Comparison of ENCODE assay signal across 9 cellular contexts in the genomic region with DNA sequence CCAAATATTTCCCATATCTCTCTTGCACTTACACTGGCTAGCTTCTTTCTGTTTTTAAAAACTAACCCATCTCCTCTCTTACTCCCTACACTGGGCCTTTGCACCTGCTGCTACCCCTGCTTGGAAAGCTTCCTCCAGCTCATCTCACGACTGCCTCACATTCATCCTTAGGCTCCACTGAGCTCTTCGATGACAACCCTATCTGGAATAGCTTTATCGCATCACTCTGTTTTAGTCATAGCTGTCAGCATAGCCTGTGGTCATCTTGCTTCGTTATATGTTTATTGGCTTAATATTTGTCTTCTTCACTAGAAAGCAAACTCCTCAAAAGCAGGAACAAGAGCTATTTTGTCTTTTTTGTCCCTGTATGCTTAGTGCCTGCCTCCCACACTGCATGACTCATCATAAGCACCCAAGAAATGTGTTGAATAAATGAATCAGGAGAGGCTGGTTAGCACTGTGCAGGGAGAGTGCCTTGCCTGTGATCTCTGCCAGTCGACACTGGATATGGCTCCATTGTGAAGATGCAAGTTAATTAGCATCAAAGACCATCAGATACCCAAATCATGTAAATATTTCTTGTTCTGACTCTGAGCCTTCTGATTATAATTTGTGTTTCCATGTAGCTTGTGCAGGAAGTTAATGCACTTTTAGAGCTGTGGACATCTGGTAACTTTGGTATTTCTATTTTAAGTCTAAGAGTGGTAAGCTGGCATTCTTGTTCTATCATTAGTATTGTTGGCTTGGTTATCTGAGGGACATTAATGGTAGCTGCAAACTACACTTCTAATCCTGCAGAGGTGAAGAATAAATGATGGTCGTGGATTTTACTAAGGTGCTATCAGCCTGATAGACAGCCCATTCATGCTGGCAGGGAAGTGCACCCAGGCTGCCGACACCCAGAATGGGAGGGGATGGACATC. TPM values are rescaled to one million over a fixed set of nuclear protein-coding genes. Genes with fewer than 3 reads are reported as not detected.
DNase-seq lines count a peak whose midpoint lies in the region; ATAC-seq and TF ChIP-seq lines count a peak whose summit lies in the region.
"Had no signal": no experiment of that assay in that cellular context is flagged by ENCODE, and none has a peak within 500 bp of the region (broad histone marks: within the 10 kb centered on the region; RNA-seq: fewer than 3 reads in every experiment).

No MANE protein-coding gene starts in this region.

- H3K79me2 ChIP-seq in GM23338 (replicated peaks; ENCODE audit: insufficient read depth), result no peaks in the 10 kb centered on the region

- no peak for ATAC-seq in GM23338
- no peak for ATAC-seq in activated CD4-positive, CD25-positive, alpha-beta regulatory T cell treated with anti-CD3 and anti-CD28 coated beads, Interleukin-2, amount 50 U/mL, for 24 hours
- no peak for ATAC-seq in GM18870 (IDR thresholded peaks at IDR 0.05; ENCODE audit: unreplicated experiment)

- no peaks in the 10 kb centered on the region for H3F3A ChIP-seq in GM23338 (replicated peaks; ENCODE audit: low read depth)

- H2AFZ ChIP-seq in GM23338, result 0 out of 2 replicates have a peak overlapping the region, but pooled peaks have one; percentile 47

- no peak overlapping the region for H3K4me3 Mint-ChIP-seq in GM23338
- H3K4me3 Mint-ChIP-seq: T-helper 2 cell treated with Interferon-gamma antibody and Interleukin-4, amounts not matched to agents 5 μg/mL and 100 μg/mL, for 36 hours had no signal

- no peak overlapping the region for H3K4me2 ChIP-seq in GM23338

- no peak for TF ChIP-seq CTCF in GM23338 (conservative IDR thresholded peaks at IDR 0.05; ENCODE audit: low read depth in 2 of 2)

- H3K9me3 Mint-ChIP-seq in GM23338, result no peaks in the 10 kb centered on the region; the same call in 2 of the 3 replicates
- H3K9me3 Mint-ChIP-seq: T-helper 2 cell treated with Interferon-gamma antibody and Interleukin-4, amounts not matched to agents 5 μg/mL and 100 μg/mL, for 36 hours had no signal

- no peak overlapping the region for H3K27ac ChIP-seq in GM23338 (ENCODE audit: low read depth)

- H3K9me2 ChIP-seq in GM23338 (ENCODE audit: insufficient read depth), result 0 out of 2 replicates have a peak, but pooled peaks cover 8% of the 10 kb centered on the region

- H3K36me3 Mint-ChIP-seq in GM23338 (ENCODE audit: low read depth), result no peaks in the 10 kb centered on the region

- no peaks in the 10 kb centered on the region for H3K4me1 ChIP-seq in GM23338 (ENCODE audit: insufficient read depth)

- no peaks in the 10 kb centered on the region for H3K27me3 Mint-ChIP-seq in GM23338 (ENCODE audit: insufficient read depth, low read depth, poor library complexity)

- no peaks in the 10 kb centered on the region for H3K27me3 ChIP-seq in GM23338 (ENCODE audit: insufficient read depth)

- DNase-seq in Caki2 (ENCODE audit: low read depth) (peak; percentile 14), GM23338 (ENCODE audit: low spot score) (no peak), astrocyte of the hippocampus (ENCODE audit: low read depth, low spot score) (peak; percentile 49), kidney glomerular epithelial cell (lab: John Stamatoyannopoulos, UW) (peak; percentile 40), epidermal melanocyte (ENCODE audit: insufficient read length, low spot score) (no peak)
- DNase-seq: stimulated activated CD4-positive, alpha-beta T cell treated with anti-CD3 and anti-CD28 coated beads, Interleukin-4, amount 100 ng/mL, for 1 hour had no signal

- H3K36me3 ChIP-seq in GM23338 (ENCODE audit: insufficient read depth), result no peaks in the 10 kb centered on the region

- no peaks in the 10 kb centered on the region for H4K20me1 ChIP-seq in GM23338 (replicated peaks; ENCODE audit: insufficient read depth)

- no peak overlapping the region for H3K4me3 ChIP-seq in GM23338

- in situ Hi-C loops in Caki2 (cut with HindIII; ENCODE audit: low pct_unique_long_range_greater_than_20kb, low sequenced_read_pairs), result no loop called here

- H3K27ac Mint-ChIP-seq in GM23338, result no peak overlapping the region
- H3K27ac Mint-ChIP-seq: T-helper 2 cell treated with Interferon-gamma antibody and Interleukin-4, amounts not matched to agents 5 μg/mL and 100 μg/mL, for 36 hours had no signal

- H3K4me1 Mint-ChIP-seq in GM23338, result peaks cover 2% of the 10 kb centered on the region; the same call in 1 of the 3 replicates

TF ChIP-seq in GM23338, 12 proteins besides CTCF, POLR2A, EP300 and RAD21:
- no peak for TF ChIP-seq EZH2 (IDR thresholded peaks at IDR 0.05; ENCODE audit: low read depth, unreplicated experiment)

RNA-seq across cellular contexts. Expression of gene DYTN, which starts 10.3 kb away (rescaled TPM):
- total RNA-seq in Caki2 (2014; rRNA removed; shearing (Covaris generic); ENCODE audit: low replicate concordance), result not detected in 2 replicates
- not detected in 2 replicates for total RNA-seq in GM23338 (2014; rRNA removed; shearing (Covaris generic))
- not detected in 2 replicates for polyA plus RNA-seq in GM23338 (2016; fragmentation: Nextera tagmentation; extraction: Ambion mirVana)

RNA-seq across cellular contexts. Expression of gene MDH1B, which starts 36.6 kb away (rescaled TPM):
- total RNA-seq in Caki2 (2014; rRNA removed; shearing (Covaris generic); ENCODE audit: low replicate concordance), result 5.2 and 5.4 TPM in 2 replicates
- 0.89 and 1.7 TPM in 2 replicates for total RNA-seq in GM23338 (2014; rRNA removed; shearing (Covaris generic))
- polyA plus RNA-seq in GM23338 (2016; fragmentation: Nextera tagmentation; extraction: Ambion mirVana), result 1.5 and 1.8 TPM in 2 replicates

RNA-seq across cellular contexts. Expression of gene FASTKD2, which starts 36.9 kb away (rescaled TPM):
- total RNA-seq in Caki2 (2014; rRNA removed; shearing (Covaris generic); ENCODE audit: low replicate concordance), result 30.8 and 42.7 TPM in 2 replicates
- 48.7 and 53.8 TPM in 2 replicates for total RNA-seq in GM23338 (2014; rRNA removed; shearing (Covaris generic))
- 15.0 and 20.5 TPM in 2 replicates for polyA plus RNA-seq in GM23338 (2016; fragmentation: Nextera tagmentation; extraction: Ambion mirVana)

Comparison
In these comparisons a context has a peak if more than half of its experiments do, and no peak if none do; other contexts are left out.
1. DNase-seq: peak in Caki2 (single experiment), astrocyte of the hippocampus (single experiment) and kidney glomerular epithelial cell (single experiment); none in GM23338 (single experiment) and epidermal melanocyte (single experiment).